In genomic region chr20:44210422-44211176, GRCh38 we compare ENCODE assay signal across 1 cellular context.
TF ChIP-seq lines count a peak whose summit lies in the region.

Gene OSER1 (minus strand): TSS chr20:44210771. CDS start chr20:44206957, 3,814 bp downstream.

TF ChIP-seq in HepG2, 621 proteins besides CTCF, POLR2A, EP300 and RAD21 (continued from another document and continues in another):
- TF ChIP-seq SP4 (CRISPR knock-in tag; IDR thresholded peaks at IDR 0.05) (peak; percentile 97), ZNF7 (CRISPR knock-in tag; IDR thresholded peaks at IDR 0.05) (no peak), TP53 (CRISPR knock-in tag; conservative IDR thresholded peaks at IDR 0.05) (no peak), TRIM22 (IDR thresholded peaks at IDR 0.05) (no peak), IRF2 (CRISPR knock-in tag; IDR thresholded peaks at IDR 0.05) (no peak; the same call in 1 of the 2 replicates), ZNF318 (CRISPR knock-in tag; IDR thresholded peaks at IDR 0.05) (peak; percentile 80; the same call in 1 of the 2 replicates), ZNF75D (CRISPR knock-in tag; IDR thresholded peaks at IDR 0.05; ENCODE audit: borderline replicate concordance) (no peak), ZNF615 (CRISPR knock-in tag; IDR thresholded peaks at IDR 0.05; ENCODE audit: borderline replicate concordance) (no peak), TMF1 (CRISPR knock-in tag; IDR thresholded peaks at IDR 0.05; ENCODE audit: low read depth) (peak; percentile 78), KDM2A (CRISPR knock-in tag; IDR thresholded peaks at IDR 0.05; ENCODE audit: borderline replicate concordance, low read depth) (peak; percentile 86), ZFP90 (CRISPR knock-in tag; IDR thresholded peaks at IDR 0.05; ENCODE audit: borderline replicate concordance) (no peak), ZNF331 (CRISPR knock-in tag; IDR thresholded peaks at IDR 0.05) (peak; percentile 58; the same call in 1 of the 2 replicates), AFF4 (CRISPR knock-in tag; IDR thresholded peaks at IDR 0.05) (peak; percentile 85; the same call in 1 of the 2 replicates), ZNF616 (CRISPR knock-in tag; IDR thresholded peaks at IDR 0.05; ENCODE audit: low read depth) (no peak), ZNF34 (CRISPR knock-in tag; IDR thresholded peaks at IDR 0.05; ENCODE audit: borderline replicate concordance) (no peak; the same call in none of the 2 replicates), ELF3 (CRISPR knock-in tag; IDR thresholded peaks at IDR 0.05) (peak; percentile 96), ZNF841 (CRISPR knock-in tag; IDR thresholded peaks at IDR 0.05; ENCODE audit: borderline replicate concordance) (0 out of 2 replicates have a peak, but pooled peaks have one; percentile 62), ZEB1 (IDR thresholded peaks at IDR 0.05; ENCODE audit: insufficient replicate concordance, low read depth) (peak; percentile 80), ZFP91 (CRISPR knock-in tag; IDR thresholded peaks at IDR 0.05; ENCODE audit: borderline replicate concordance) (peak; percentile 81), SOX13 (IDR thresholded peaks at IDR 0.05) (peak; percentile 74), SOX13 (CRISPR knock-in tag; conservative IDR thresholded peaks at IDR 0.05 in 1 of 2, IDR thresholded peaks at IDR 0.05 in 1 of 2) (peak in 1 of 2 experiments; percentile 77; a peak in 2 of 4 replicates), KLF13 (CRISPR knock-in tag; IDR thresholded peaks at IDR 0.05) (no peak), ZNF264 (CRISPR knock-in tag; IDR thresholded peaks at IDR 0.05) (no peak), ZNF24 (IDR thresholded peaks at IDR 0.05) (no peak), HOXA5 (CRISPR knock-in tag; IDR thresholded peaks at IDR 0.05) (peak; percentile 72), AHDC1 (CRISPR knock-in tag; IDR thresholded peaks at IDR 0.05; ENCODE audit: borderline replicate concordance) (peak; percentile 81), DMTF1 (CRISPR knock-in tag; IDR thresholded peaks at IDR 0.05) (no peak), HNRNPH1 (optimal IDR thresholded peaks at IDR 0.05; ENCODE audit: low read depth, low read length) (peak; percentile 49), FOXJ3 (CRISPR knock-in tag; IDR thresholded peaks at IDR 0.05; ENCODE audit: borderline replicate concordance) (no peak), MTF1 (CRISPR knock-in tag; IDR thresholded peaks at IDR 0.05) (peak; percentile 96), ZNF10 (CRISPR knock-in tag; IDR thresholded peaks at IDR 0.05; ENCODE audit: borderline replicate concordance, low read depth) (no peak), ZNF576 (CRISPR knock-in tag; IDR thresholded peaks at IDR 0.05) (no peak), KLF6 (CRISPR knock-in tag; IDR thresholded peaks at IDR 0.05) (peak; percentile 68; the same call in 1 of the 2 replicates), ZNF367 (CRISPR knock-in tag; IDR thresholded peaks at IDR 0.05; ENCODE audit: borderline replicate concordance) (no peak; the same call in 1 of the 2 replicates)
